ENCODE assay signal across 8 cellular contexts in the genomic region with DNA sequence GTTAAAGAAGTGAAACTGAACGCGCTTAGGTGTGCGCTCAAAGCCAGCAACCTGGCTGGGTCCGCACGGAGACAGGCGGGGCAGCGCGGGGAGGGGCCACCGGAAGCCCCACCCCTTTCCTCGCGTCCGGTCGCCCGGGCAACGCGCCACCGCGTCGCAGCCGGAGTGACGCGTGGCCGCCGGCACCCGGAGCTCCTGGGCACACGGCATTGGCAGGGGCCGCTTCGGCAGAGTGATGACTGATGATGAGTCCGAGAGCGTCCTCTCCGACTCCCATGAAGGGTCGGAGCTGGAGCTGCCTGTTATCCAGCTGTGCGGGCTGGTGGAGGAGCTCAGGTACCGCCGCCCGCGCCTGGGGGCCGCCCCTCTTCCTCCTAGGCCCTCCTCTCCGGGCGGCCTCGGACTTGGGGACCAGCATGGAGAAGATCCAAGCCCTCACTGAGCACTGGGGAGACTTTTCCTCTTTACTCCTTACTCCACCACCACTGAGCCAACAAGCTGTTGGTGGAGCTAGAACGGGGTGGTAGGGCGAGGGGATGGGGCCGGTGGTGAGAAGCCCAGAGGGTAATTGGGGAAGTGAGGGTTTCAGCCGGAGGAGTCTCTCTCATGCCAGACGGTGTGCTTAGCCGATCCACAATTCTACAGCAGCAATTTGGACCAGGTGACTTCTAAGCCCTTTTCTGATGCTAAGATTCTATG. TPM values are rescaled to one million over a fixed set of nuclear protein-coding genes. Genes with fewer than 3 reads are reported as not detected.
DNase-seq lines count a peak whose midpoint lies in the region; ATAC-seq and TF ChIP-seq lines count a peak whose summit lies in the region.

No MANE protein-coding gene starts in this region.

- H2AFZ ChIP-seq in osteoblast (ENCODE audit: low read length) = peak overlapping the region; percentile 92

- H3K27me3 ChIP-seq in SJSA1 (replicated peaks) (no peaks in the 10 kb centered on the region), osteoblast (ENCODE audit: insufficient read depth, low read length) (peaks cover 10% of the 10 kb centered on the region), thoracic aorta (replicated peaks; ENCODE audit: insufficient read depth) (no peaks in the 10 kb centered on the region)

- peak overlapping the region; percentile 42 for H3K4me3 ChIP-seq in SJSA1
- peak overlapping the region; percentile 79 for H3K4me3 ChIP-seq in osteoblast (ENCODE audit: insufficient read depth, low read length)
- H3K4me3 ChIP-seq in thoracic aorta = peak overlapping the region; percentile 75

- H3K27ac ChIP-seq in SJSA1 (no peak overlapping the region), osteoblast (ENCODE audit: low read depth, low read length) (peak overlapping the region; percentile 35), thoracic aorta (peak overlapping the region in 1 of 2 donors; percentile 54)

- DNase-seq in EL (peak; percentile 80), KBM-7 (peak; percentile 80), SJSA1 (ENCODE audit: low read depth in 1 of 2, low spot score in 2 of 2) (peak; percentile 75 to 82), glomerular visceral epithelial cell (ENCODE audit: extremely low spot score) (peak; percentile 77), osteoblast (ENCODE audit: insufficient read length, low spot score, missing footprints) (peak; percentile 97), thoracic aorta (ENCODE audit: low spot score) (peak; percentile 14)
- DNase-seq in activated naive CD4-positive, alpha-beta T cell treated with Interleukin-2 at 50 U/mL for 16 hours = peak; percentile 86

- H3K79me2 ChIP-seq in osteoblast (ENCODE audit: insufficient read depth, low read length) = no peaks in the 10 kb centered on the region

- H3K9me3 ChIP-seq in SJSA1 (replicated peaks) (no peaks in the 10 kb centered on the region), osteoblast (ENCODE audit: low read depth, low read length) (no peaks in the 10 kb centered on the region), thoracic aorta (no peaks in the 10 kb centered on the region)

- H3K36me3 ChIP-seq in SJSA1 = no peaks in the 10 kb centered on the region
- H3K36me3 ChIP-seq in osteoblast (ENCODE audit: insufficient read depth, low read length) = no peaks in the 10 kb centered on the region
- no peaks in the 10 kb centered on the region for H3K36me3 ChIP-seq in thoracic aorta

- H3K4me2 ChIP-seq in osteoblast (ENCODE audit: insufficient read depth, low read length) = peak overlapping the region; percentile 95

- in situ Hi-C loops in KBM-7 (cut with MboI; ENCODE audit: low pct_unique_long_range_greater_than_20kb, low sequenced_read_pairs) = no loop called here

- peaks cover 7% of the 10 kb centered on the region for H3K4me1 ChIP-seq in SJSA1 (replicated peaks)
- H3K4me1 ChIP-seq in osteoblast (ENCODE audit: insufficient read depth, low read length) = peaks cover 8% of the 10 kb centered on the region
- peaks cover 0 to 14% of the 10 kb centered on the region in 2 donors for H3K4me1 ChIP-seq in thoracic aorta (ENCODE audit: control insufficient read depth in 1 of 2, low read depth in 2 of 2)

- no peaks in the 10 kb centered on the region for H4K20me1 ChIP-seq in osteoblast (ENCODE audit: insufficient read depth, low read length)

- TF ChIP-seq CTCF in osteoblast (IDR thresholded peaks at IDR 0.05; ENCODE audit: extremely low read depth, low read depth, low read length) = no peak
- TF ChIP-seq CTCF in thoracic aorta (IDR thresholded peaks at IDR 0.05) = no peak

- ATAC-seq in GM21737 (IDR thresholded peaks at IDR 0.05; ENCODE audit: unreplicated experiment) = peak; percentile 88
- peak; percentile 71 for ATAC-seq in thoracic aorta (ENCODE audit: insufficient number of reproducible peaks, low FRiP score, low read depth)

RNA-seq across cellular contexts. Expression of a gene that starts 44.9 kb away (rescaled TPM):
- total RNA-seq in SJSA1 (2014; rRNA removed; shearing (Covaris generic)) = not detected in 2 replicates
- total RNA-seq in osteoblast (not detected in 2 replicates), thoracic aorta (not detected)

RNA-seq across cellular contexts. Expression of a gene that starts 52.0 kb away (rescaled TPM):
- 13.5 and 21.7 TPM in 2 replicates for total RNA-seq in SJSA1 (2014; rRNA removed; shearing (Covaris generic))
- total RNA-seq in osteoblast (38.6 and 40.5 TPM in 2 replicates), thoracic aorta (10 to 100 TPM; 29.2 to 40.1 TPM)

Comparison
In these comparisons a context has a peak if more than half of its experiments do, and no peak if none do; other contexts are left out.
1. DNase-seq: peak in every context shown above with its lines; median percentile 97 in osteoblast; 86 in activated naive CD4-positive, alpha-beta T cell treated with Interleukin-2 at 50 U/mL for 16 hours; 80 in EL; 80 in KBM-7; 78 in SJSA1; 77 in glomerular visceral epithelial cell; 14 in thoracic aorta.